ENCODE assay signal across 20 cellular contexts in genomic region chr2:4695281-4695861, GRCh38.
DNase-seq lines count a peak whose midpoint lies in the region; ATAC-seq and TF ChIP-seq lines count a peak whose summit lies in the region.
"Had no signal": no experiment of that assay in that cellular context is flagged by ENCODE, and none has a peak within 500 bp of the region (broad histone marks: within the 10 kb centered on the region; RNA-seq: fewer than 3 reads in every experiment).

No MANE protein-coding gene starts in this region.

- H3K4me3 ChIP-seq in GM23338 (no peak overlapping the region), breast epithelium (no peak overlapping the region), MM.1S (ENCODE audit: low read length) (no peak overlapping the region)
- H3K4me3 ChIP-seq: A549; BLaER1 treated with 17β-estradiol and CSF1 and Interleukin-3, amounts not matched to agents 10 nM and 100 nM had no signal

- peaks cover 3% of the 10 kb centered on the region; the same call in 1 of the 3 replicates for H3K4me1 Mint-ChIP-seq in GM23338
- H3K4me1 Mint-ChIP-seq in chondrocyte (ENCODE audit: low read depth) = peaks cover 63% of the 10 kb centered on the region
- H3K4me1 Mint-ChIP-seq: B cell had no signal

- TF ChIP-seq POLR2A in breast epithelium (IDR thresholded peaks at IDR 0.05) = no peak

- H3K9ac ChIP-seq in MM.1S (ENCODE audit: low read length) = no peak overlapping the region
- H3K9ac ChIP-seq: BLaER1 treated with 17β-estradiol and CSF1 and Interleukin-3, amounts not matched to agents 10 nM and 100 nM had no signal

- H4K20me1 ChIP-seq in GM23338 (replicated peaks; ENCODE audit: insufficient read depth) (no peaks in the 10 kb centered on the region), MM.1S (ENCODE audit: insufficient read depth, low read length) (no peaks in the 10 kb centered on the region)
- H4K20me1 ChIP-seq: BLaER1 treated with 17β-estradiol and CSF1 and Interleukin-3, amounts not matched to agents 10 nM and 100 nM had no signal

- H3K4me2 ChIP-seq in GM23338 (no peak overlapping the region), MM.1S (ENCODE audit: low read depth, low read length) (no peak overlapping the region)
- H3K4me2 ChIP-seq: A549; BLaER1 treated with 17β-estradiol and CSF1 and Interleukin-3, amounts not matched to agents 10 nM and 100 nM had no signal

- H3K4me3 Mint-ChIP-seq in GM23338 (no peak overlapping the region), chondrocyte (ENCODE audit: unreplicated experiment) (no peak overlapping the region)
- H3K4me3 Mint-ChIP-seq: B cell; CD4-positive, alpha-beta T cell; CD8-positive, alpha-beta T cell had no signal

- H3K9me3 ChIP-seq in breast epithelium (no peaks in the 10 kb centered on the region), MM.1S (replicated peaks; ENCODE audit: insufficient read depth, low read length) (no peaks in the 10 kb centered on the region)
- H3K9me3 ChIP-seq: Caco-2 had no signal

- DNase-seq in GM23338 (ENCODE audit: low spot score) (no peak), chondrocyte (ENCODE audit: low spot score) (no peak), left kidney (ENCODE audit: low read depth, low spot score) (peak; percentile 15), omental fat pad (ENCODE audit: low spot score) (no peak), breast epithelium (ENCODE audit: low spot score in 2 of 2) (no peak), T-helper 1 cell (no peak), MM.1S (no peak)
- DNase-seq in stimulated activated CD4-positive, alpha-beta T cell treated with anti-CD3 and anti-CD28 coated beads, Interleukin-4, amount 100 ng/mL, for 4 hours = no peak
- DNase-seq: AML-193; Caco-2; Calu3; CD4-positive, alpha-beta T cell; CD8-positive, alpha-beta T cell; DMS79 treated with DMSO at 0.1 percent for 48 hours; GF-D8 had no signal

- H3K27ac Mint-ChIP-seq in GM23338 (peak overlapping the region; percentile 56; the same call in 1 of the 2 replicates), chondrocyte (ENCODE audit: unreplicated experiment) (peak overlapping the region; percentile 69)
- H3K27ac Mint-ChIP-seq: B cell; CD4-positive, alpha-beta T cell; CD8-positive, alpha-beta T cell had no signal

- H3K27me3 ChIP-seq in GM23338 (ENCODE audit: insufficient read depth) = no peaks in the 10 kb centered on the region
- no peaks in the 10 kb centered on the region for H3K27me3 ChIP-seq in breast epithelium
- no peaks in the 10 kb centered on the region for H3K27me3 ChIP-seq in MM.1S (replicated peaks; ENCODE audit: insufficient read depth, low read length)
- H3K27me3 ChIP-seq: BLaER1 treated with 17β-estradiol and CSF1 and Interleukin-3, amounts not matched to agents 10 nM and 100 nM had no signal

- H3K27ac ChIP-seq in GM23338 (ENCODE audit: low read depth) = no peak overlapping the region
- no peak overlapping the region for H3K27ac ChIP-seq in breast epithelium
- H3K27ac ChIP-seq in MM.1S (ENCODE audit: low read length) = no peak overlapping the region
- H3K27ac ChIP-seq: 22Rv1; A549; BLaER1 treated with 17β-estradiol and CSF1 and Interleukin-3, amounts not matched to agents 10 nM and 100 nM; C4-2B had no signal

- H3K4me1 ChIP-seq in GM23338 (ENCODE audit: insufficient read depth) = 0 out of 2 replicates have a peak, but pooled peaks cover 3% of the 10 kb centered on the region
- no peaks in the 10 kb centered on the region for H3K4me1 ChIP-seq in breast epithelium
- H3K4me1 ChIP-seq in MM.1S (ENCODE audit: low read length) = no peaks in the 10 kb centered on the region
- H3K4me1 ChIP-seq: A549, Caco-2 had no signal

- H3K36me3 Mint-ChIP-seq in GM23338 (ENCODE audit: low read depth) (peaks cover 14% of the 10 kb centered on the region; the same call in 2 of the 3 replicates), chondrocyte (ENCODE audit: low read depth) (peaks cover 12% of the 10 kb centered on the region)
- H3K36me3 Mint-ChIP-seq: CD8-positive, alpha-beta T cell had no signal

- H3F3A ChIP-seq in GM23338 (replicated peaks; ENCODE audit: low read depth) (no peaks in the 10 kb centered on the region), MM.1S (ENCODE audit: insufficient read depth, low read length) (no peaks in the 10 kb centered on the region)

- no peaks in the 10 kb centered on the region for H3K27me3 Mint-ChIP-seq in GM23338 (ENCODE audit: insufficient read depth, low read depth, poor library complexity)
- H3K27me3 Mint-ChIP-seq in chondrocyte (ENCODE audit: low read depth) = no peaks in the 10 kb centered on the region
- H3K27me3 Mint-ChIP-seq: B cell; CD4-positive, alpha-beta T cell had no signal

- H3K9me2 ChIP-seq in GM23338 (ENCODE audit: insufficient read depth) (0 out of 2 replicates have a peak, but pooled peaks cover 6% of the 10 kb centered on the region), MM.1S (replicated peaks; ENCODE audit: insufficient read depth, low read length) (no peaks in the 10 kb centered on the region)

- H2AFZ ChIP-seq in GM23338 (no peak overlapping the region), MM.1S (ENCODE audit: low read length) (no peak overlapping the region)

- no peak for ATAC-seq in GM23338
- ATAC-seq in omental fat pad (ENCODE audit: low FRiP score) = peak; percentile 51
- ATAC-seq: A549; CD8-positive, alpha-beta T cell had no signal

- H3K36me3 ChIP-seq in GM23338 (ENCODE audit: insufficient read depth) (no peaks in the 10 kb centered on the region), breast epithelium (no peaks in the 10 kb centered on the region), MM.1S (replicated peaks; ENCODE audit: insufficient read depth, low read length) (no peaks in the 10 kb centered on the region)
- H3K36me3 ChIP-seq: BLaER1 treated with 17β-estradiol and CSF1 and Interleukin-3, amounts not matched to agents 10 nM and 100 nM had no signal

- H3K9me3 Mint-ChIP-seq in GM23338 = peaks cover 72% of the 10 kb centered on the region
- H3K9me3 Mint-ChIP-seq in chondrocyte (ENCODE audit: low read depth) = peaks cover 10% of the 10 kb centered on the region

- intact Hi-C loops in breast epithelium (cut with DNase I; ENCODE audit: low total_unique reads) = no loop called here

- H3K79me2 ChIP-seq in GM23338 (replicated peaks; ENCODE audit: insufficient read depth) (no peaks in the 10 kb centered on the region), MM.1S (ENCODE audit: low read length) (no peaks in the 10 kb centered on the region)

- no peak for TF ChIP-seq CTCF in GM23338 (conservative IDR thresholded peaks at IDR 0.05; ENCODE audit: low read depth in 2 of 2)
- no peak for TF ChIP-seq CTCF in chondrocyte (IDR thresholded peaks at IDR 0.05)
- TF ChIP-seq CTCF in omental fat pad (IDR thresholded peaks at IDR 0.05) = no peak
- no peak for TF ChIP-seq CTCF in breast epithelium (IDR thresholded peaks at IDR 0.05)
- TF ChIP-seq CTCF in MM.1S (IDR thresholded peaks at IDR 0.05; ENCODE audit: low read length) = no peak

TF ChIP-seq in GM23338, 12 proteins besides CTCF, POLR2A, EP300 and RAD21:
- TF ChIP-seq JUNB (IDR thresholded peaks at IDR 0.05; ENCODE audit: unreplicated experiment) (no peak), EZH2phosphoT487 (IDR thresholded peaks at IDR 0.05; ENCODE audit: unreplicated experiment) (no peak)
